14 cellular contexts compared by ENCODE assay signal in genomic region chr3:186986406-186986805, GRCh38. TPM values are rescaled to one million over a fixed set of nuclear protein-coding genes. Genes with fewer than 3 reads are reported as not detected.
DNase-seq lines count a peak whose midpoint lies in the region; ATAC-seq and TF ChIP-seq lines count a peak whose summit lies in the region.
"Had no signal": no experiment of that assay in that cellular context is flagged by ENCODE, and none has a peak within 500 bp of the region (broad histone marks: within the 10 kb centered on the region; RNA-seq: fewer than 3 reads in every experiment).

No MANE protein-coding gene starts in this region.

- H3K4me1 ChIP-seq in A673 (ENCODE audit: insufficient read depth, low read length, poor library complexity, severe bottlenecking): peaks cover 25% of the 10 kb centered on the region

- H3K27me3 Mint-ChIP-seq in T-helper 17 cell (no peaks in the 10 kb centered on the region), memory B cell (no peaks in the 10 kb centered on the region)

- H3K27ac ChIP-seq in A673 (ENCODE audit: low read depth, low read length, poor library complexity, severe bottlenecking): peak overlapping the region; percentile 36

- H3K27ac Mint-ChIP-seq in T-helper 17 cell (peak overlapping the region; percentile 74), memory B cell (peak overlapping the region; percentile 92)
- H3K27ac Mint-ChIP-seq: activated CD8-positive, alpha-beta T cell treated with anti-CD3 and anti-CD28 coated beads, Interleukin-2, amount 10 ng/mL, durations not matched to agents 7 days and 5 days; activated naive CD4-positive, alpha-beta T cell treated with anti-CD3 and anti-CD28 coated beads, Interleukin-2, amount 50 U/mL, for 72 hours had no signal

- BruUV-seq in A673 (replicated peaks; lab: Mats Ljungman, UMichigan): no TSS peak

- no peaks in the 10 kb centered on the region for H3K9me3 Mint-ChIP-seq in memory B cell

- intact Hi-C loops in A673 (cut with micrococcal nuclease; ENCODE audit: unreplicated experiment): no loop called here

- H3K4me3 Mint-ChIP-seq in T-helper 17 cell (no peak overlapping the region), memory B cell (peak overlapping the region; percentile 76)
- H3K4me3 Mint-ChIP-seq: activated CD8-positive, alpha-beta T cell treated with anti-CD3 and anti-CD28 coated beads, Interleukin-2, amount 10 ng/mL, durations not matched to agents 7 days and 5 days had no signal

- H3K4me1 Mint-ChIP-seq in T-helper 17 cell (peaks cover 38% of the 10 kb centered on the region), memory B cell (peaks cover 68% of the 10 kb centered on the region)

- H3K36me3 Mint-ChIP-seq in T-helper 17 cell (ENCODE audit: low read depth) (peaks cover 12% of the 10 kb centered on the region), memory B cell (peaks cover 34% of the 10 kb centered on the region)

- H3K4me3 ChIP-seq in A673 (ENCODE audit: low read depth, low read length, poor library complexity, severe bottlenecking) (no peak overlapping the region), GM06990 (replicated peaks; ENCODE audit: low read depth, low read length) (peak overlapping the region; percentile 28; the same call in 1 of the 2 replicates)

- no peak for ATAC-seq in T-helper 17 cell
- ATAC-seq in memory B cell (ENCODE audit: low read depth): peak; percentile 27
- ATAC-seq in HG03457 (IDR thresholded peaks at IDR 0.05; ENCODE audit: unreplicated experiment): no peak
- ATAC-seq in HG02885 (IDR thresholded peaks at IDR 0.05; ENCODE audit: poor library complexity, unreplicated experiment): no peak
- ATAC-seq: activated CD8-positive, alpha-beta T cell treated with anti-CD3 and anti-CD28 coated beads, Interleukin-2, amount 10 ng/mL, durations not matched to agents 7 days and 5 days; activated naive CD4-positive, alpha-beta T cell treated with anti-CD3 and anti-CD28 coated beads, Interleukin-2, amount 50 U/mL, for 72 hours; Panc1 had no signal

- H3K9me3 ChIP-seq in A673 (ENCODE audit: low read depth, low read length, poor library complexity, severe bottlenecking) (no peaks in the 10 kb centered on the region), T-helper 17 cell (ENCODE audit: control insufficient read depth, low read length, poor library complexity, severe bottlenecking) (no peaks in the 10 kb centered on the region)

- CTCF ChIA-PET in A673 (lab: Charles Lee): no interaction called here

- H3K36me3 ChIP-seq in A673 (ENCODE audit: insufficient read depth, low read length, poor library complexity, severe bottlenecking) (peaks cover 22% of the 10 kb centered on the region), GM06990 (ENCODE audit: control insufficient read depth, insufficient read depth, low read length) (peaks cover 1% of the 10 kb centered on the region)

- POLR2A ChIA-PET in A673 (lab: Charles Lee; ENCODE audit: low non-redundant PET): interaction anchor here (0.7 kb wide), 1 partner anchor 95 kb away, joined by 3 read pairs; no protein-coding TSS in a partner anchor

- DNase-seq in A673 (ENCODE audit: low spot score) (no peak), GM06990 (ENCODE audit: extremely low read depth, insufficient read length) (no peak), T-helper 17 cell (no peak), memory B cell (ENCODE audit: low spot score in 2 of 2) (no peak), activated gamma-delta T cell (lab: John Stamatoyannopoulos, UW) (no peak), retina (no peak)
- DNase-seq: activated CD8-positive, alpha-beta T cell treated with anti-CD3 and anti-CD28 coated beads, Interleukin-2, amount 10 ng/mL, durations not matched to agents 7 days and 5 days; hippocampal formation; posterior cingulate gyrus; T1000 had no signal

- no peaks in the 10 kb centered on the region for H3K27me3 ChIP-seq in A673 (replicated peaks; ENCODE audit: insufficient read depth, low read depth, low read length, poor library complexity)
- H3K27me3 ChIP-seq in GM06990 (replicated peaks; ENCODE audit: control insufficient read depth, insufficient read depth, low read length): no peaks in the 10 kb centered on the region

- TF ChIP-seq CTCF in A673 (conservative IDR thresholded peaks at IDR 0.05; ENCODE audit: low read depth, low read length): no peak
- no peak for TF ChIP-seq CTCF in GM06990 (IDR thresholded peaks at IDR 0.05; ENCODE audit: insufficient read depth, low read length, poor library complexity, severe bottlenecking)

RNA-seq across cellular contexts. Expression of gene ST6GAL1, which starts 56.1 kb away (rescaled TPM):
- 74.2 and 78.3 TPM in 2 replicates for total RNA-seq in A673 (2021)
- total RNA-seq in T-helper 17 cell: 100 to 1,000 TPM; 109 to 134 TPM
